In the genomic region with DNA sequence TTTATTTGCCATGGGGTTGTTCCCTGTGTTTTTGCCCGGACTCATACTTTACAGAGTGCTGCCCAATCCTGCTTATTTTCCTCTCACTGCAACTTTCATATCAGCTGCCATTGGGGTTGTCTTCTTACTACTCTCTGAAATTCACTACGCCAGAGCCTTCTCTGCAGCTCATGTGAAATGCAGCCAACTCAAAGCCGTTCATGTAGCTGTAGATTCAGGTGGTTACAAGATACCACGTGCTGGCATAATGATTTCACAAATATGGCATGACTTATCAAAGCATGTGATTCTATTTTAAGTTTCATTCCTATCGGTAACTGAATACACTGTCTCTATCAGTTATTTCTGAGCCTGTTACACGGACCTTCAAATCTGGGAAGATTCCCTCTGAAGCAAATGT, we compare ENCODE assay signal across 22 cellular contexts.
DNase-seq lines count a peak whose midpoint lies in the region; ATAC-seq, FAIRE-seq and TF ChIP-seq lines count a peak whose summit lies in the region.
"Had no signal": no experiment of that assay in that cellular context is flagged by ENCODE, and none has a peak within 500 bp of the region (broad histone marks: within the 10 kb centered on the region; RNA-seq: fewer than 3 reads in every experiment).

No MANE protein-coding gene starts in this region.

- no peak for TF ChIP-seq EP300 in H1 (IDR thresholded peaks at IDR 0.05; ENCODE audit: borderline replicate concordance in 1 of 2, low read depth in 2 of 2, low read length in 2 of 2)

- H4K5ac ChIP-seq in H1 (ENCODE audit: insufficient read length, low read depth, low read length), result no peak overlapping the region

- H3K9me3 Mint-ChIP-seq in stimulated activated naive B cell treated with anti-CD40 and anti-IgM and Interleukin-4, amounts not matched to agents 10 μg/mL and 1 μg/mL and 100 μg/mL, for 72 hours, result peaks cover 0 to under 1% of the 10 kb centered on the region in 2 donors
- H3K9me3 Mint-ChIP-seq in Caco-2 (ENCODE audit: unreplicated experiment), result no peaks in the 10 kb centered on the region

- peak overlapping the region; percentile 2; the same call in 1 of the 2 replicates for H3K4me2 ChIP-seq in OCI-LY1 (ENCODE audit: low read length)
- no peak overlapping the region for H3K4me2 ChIP-seq in H1 (ENCODE audit: insufficient read depth in 1 of 2, low read depth in 2 of 2, low read length in 2 of 2)

- H3K4ac ChIP-seq in H1 (replicated peaks; ENCODE audit: insufficient read length, low read depth, low read length), result no peak overlapping the region

- no peak overlapping the region for H2AK5ac ChIP-seq in H1 (ENCODE audit: low read depth, low read length)

- 91% methylated on average over 6 of the region's 6 CpGs; no CpG with 5 or more reads in 1 of the 2 experiments for WGBS in H1 (ENCODE audit: extremely low coverage in 1 of 2, insufficient coverage in 1 of 2, insufficient read length in 1 of 2, insufficient replicate concordance in 2 of 2, low coverage in 1 of 2, low lambda C conversion rate in 2 of 2, missing lambda C conversion rate in 1 of 2), 2 experiments

- H4K8ac ChIP-seq in H1 (ENCODE audit: extremely low read depth, insufficient read depth, low read length), result no peak overlapping the region

- no peak overlapping the region for H2BK120ac ChIP-seq in H1 (replicated peaks; ENCODE audit: low read depth, low read length)

- no peaks in the 10 kb centered on the region for H3K79me1 ChIP-seq in H1 (ENCODE audit: low read depth, low read length)

- intact Hi-C loops in Caco-2 (cut with micrococcal nuclease; ENCODE audit: unreplicated experiment), result no loop called here

- H3K4me3 ChIP-seq in OCI-LY1 (ENCODE audit: low read depth, low read length, poor library complexity, severe bottlenecking) (no peak overlapping the region), H1 (ENCODE audit: extremely low read depth in 1 of 4, insufficient read depth in 2 of 4, low read depth in 3 of 4, low read length in 4 of 4) (no peak overlapping the region), Caco-2 (ENCODE audit: low read depth, low read length) (no peak overlapping the region)
- H3K4me3 ChIP-seq: MG63 had no signal

- no peak overlapping the region for H2BK20ac ChIP-seq in H1 (ENCODE audit: low read length)

- CTCF ChIA-PET in H1 (lab: Charles Lee; ENCODE audit: partially characterized antibody) (interaction anchor here (0.7 kb wide), 1 partner anchor 99 kb away, joined by 3 read pairs; no protein-coding TSS in a partner anchor), Caco-2 (lab: Charles Lee) (no interaction called here)

- H2BK12ac ChIP-seq in H1 (ENCODE audit: low read depth, low read length), result no peak overlapping the region

- TF ChIP-seq CTCF in OCI-LY1 (IDR thresholded peaks at IDR 0.05; ENCODE audit: low read length) (no peak), H1 (IDR thresholded peaks at IDR 0.05; ENCODE audit: control extremely low read depth in 1 of 3, insufficient read depth in 1 of 3, low read depth in 1 of 3, low read length in 3 of 3) (no peak), Caco-2 (IDR thresholded peaks at IDR 0.05; ENCODE audit: insufficient read depth in 1 of 2, low read depth in 1 of 2, low read length in 1 of 2, severe bottlenecking in 1 of 2, unreplicated experiment in 1 of 2) (no peak)

- no peak overlapping the region for H3K4me3 Mint-ChIP-seq in stimulated activated naive B cell treated with anti-CD40 and anti-IgM and Interleukin-4, amounts not matched to agents 10 μg/mL and 1 μg/mL and 100 μg/mL, for 72 hours
- H3K4me3 Mint-ChIP-seq in Caco-2 (ENCODE audit: unreplicated experiment), result no peak overlapping the region
- H3K4me3 Mint-ChIP-seq: IgD-negative memory B cell had no signal

- H3K18ac ChIP-seq in H1 (ENCODE audit: extremely low read depth, low read length), result no peak overlapping the region

- no peak overlapping the region for H3K56ac ChIP-seq in H1 (replicated peaks; ENCODE audit: insufficient read length, low read depth, low read length)

- no peaks in the 10 kb centered on the region for H3K23me2 ChIP-seq in H1 (ENCODE audit: low read depth, low read length)

- no peak for FAIRE-seq in H1 (lab: Jason Lieb, UNC)
- FAIRE-seq: HTR-8/SVneo had no signal

- H3K9me3 ChIP-seq in OCI-LY1 (ENCODE audit: low read length) (no peaks in the 10 kb centered on the region), H1 (ENCODE audit: insufficient read depth in 2 of 2, low read depth in 1 of 2, low read length in 1 of 2) (no peaks in the 10 kb centered on the region), Caco-2 (no peaks in the 10 kb centered on the region)
- H3K9me3 ChIP-seq: MG63 had no signal

- H3F3A ChIP-seq in OCI-LY1 (ENCODE audit: insufficient read depth, low read length), result no peaks in the 10 kb centered on the region

- peak overlapping the region; percentile 52 for H3K27ac Mint-ChIP-seq in stimulated activated naive B cell treated with anti-CD40 and anti-IgM and Interleukin-4, amounts not matched to agents 10 μg/mL and 1 μg/mL and 100 μg/mL, for 72 hours
- H3K27ac Mint-ChIP-seq in Caco-2 (ENCODE audit: unreplicated experiment), result no peak overlapping the region
- H3K27ac Mint-ChIP-seq: IgD-negative memory B cell had no signal

- no peak overlapping the region for H4K91ac ChIP-seq in H1 (replicated peaks; ENCODE audit: insufficient read length, low read length)

- BruUV-seq in Caco-2 (replicated peaks; lab: Mats Ljungman, UMichigan), result no TSS peak

- no peak overlapping the region for H2BK15ac ChIP-seq in H1 (ENCODE audit: low read length)

- ATAC-seq in stimulated activated naive B cell treated with anti-CD40 and anti-IgM and Interleukin-4, amounts not matched to agents 10 μg/mL and 1 μg/mL and 100 μg/mL, for 72 hours (replicated peaks), result no peak

- H2BK5ac ChIP-seq in H1 (ENCODE audit: low read depth, low read length), result no peak overlapping the region

- peaks cover 3 to 8% of the 10 kb centered on the region in 2 donors for H3K36me3 Mint-ChIP-seq in stimulated activated naive B cell treated with anti-CD40 and anti-IgM and Interleukin-4, amounts not matched to agents 10 μg/mL and 1 μg/mL and 100 μg/mL, for 72 hours
- H3K36me3 Mint-ChIP-seq in Caco-2 (ENCODE audit: insufficient read depth, unreplicated experiment), result no peaks in the 10 kb centered on the region

- H3K4me1 Mint-ChIP-seq in stimulated activated naive B cell treated with anti-CD40 and anti-IgM and Interleukin-4, amounts not matched to agents 10 μg/mL and 1 μg/mL and 100 μg/mL, for 72 hours, result peaks cover 28 to 61% of the 10 kb centered on the region in 2 donors
- H3K4me1 Mint-ChIP-seq in Caco-2 (ENCODE audit: low read depth, unreplicated experiment), result no peaks in the 10 kb centered on the region

- TF ChIP-seq RAD21 in H1 (IDR thresholded peaks at IDR 0.05 in 1 of 2, conservative IDR thresholded peaks at IDR 0.05 in 1 of 2; ENCODE audit: low read depth in 2 of 2, low read length in 2 of 2), result no peak

- H3K23ac ChIP-seq in H1 (ENCODE audit: insufficient read length), result no peak overlapping the region

- POLR2A ChIA-PET in H1 (lab: Charles Lee; ENCODE audit: partially characterized antibody) (no interaction called here), Caco-2 (lab: Charles Lee) (no interaction called here)

- H2AFZ ChIP-seq in OCI-LY1 (ENCODE audit: low read length) (peak overlapping the region; percentile 8; the same call in 1 of the 2 replicates), H1 (ENCODE audit: low read length) (peak overlapping the region; percentile 80; the same call in 1 of the 2 replicates)

- no peak for TF ChIP-seq POLR2A in H1 (IDR thresholded peaks at IDR 0.05; ENCODE audit: control extremely low read depth in 1 of 2, low read depth in 2 of 2, low read length in 2 of 2)

- no peaks in the 10 kb centered on the region for H3K27me3 ChIP-seq in OCI-LY1 (ENCODE audit: insufficient read depth, low read length)
- H3K27me3 ChIP-seq in H1 (replicated peaks in 1 of 4; ENCODE audit: control insufficient read depth in 3 of 4, extremely low read depth in 1 of 4, insufficient read depth in 3 of 4, low read length in 3 of 4), result no peaks in the 10 kb centered on the region
- H3K27me3 ChIP-seq in Caco-2 (replicated peaks; ENCODE audit: control insufficient read depth, insufficient read depth, low read length), result no peaks in the 10 kb centered on the region; the same call in none of the 2 replicates
- H3K27me3 ChIP-seq: MG63 had no signal

- H4K20me1 ChIP-seq in OCI-LY1 (ENCODE audit: insufficient read depth, low read length) (no peaks in the 10 kb centered on the region), H1 (replicated peaks in 1 of 2; ENCODE audit: control insufficient read depth in 1 of 2, insufficient read depth in 2 of 2, low read length in 2 of 2) (no peaks in the 10 kb centered on the region)

- no peaks in the 10 kb centered on the region for H3K79me2 ChIP-seq in OCI-LY1 (ENCODE audit: insufficient read depth, low read length)
- no peaks in the 10 kb centered on the region for H3K79me2 ChIP-seq in H1 (ENCODE audit: control insufficient read depth in 1 of 2, insufficient read depth in 2 of 2, low read length in 2 of 2)

- H3K27me3 Mint-ChIP-seq in stimulated activated naive B cell treated with anti-CD40 and anti-IgM and Interleukin-4, amounts not matched to agents 10 μg/mL and 1 μg/mL and 100 μg/mL, for 72 hours, result no peaks in the 10 kb centered on the region
- H3K27me3 Mint-ChIP-seq in Caco-2 (ENCODE audit: insufficient read depth, unreplicated experiment), result peaks cover 13% of the 10 kb centered on the region

- H3K9me2 ChIP-seq in OCI-LY1 (ENCODE audit: low read depth, low read length), result no peaks in the 10 kb centered on the region

- H3K36me3 ChIP-seq in OCI-LY1 (ENCODE audit: insufficient read depth, low read length) (no peaks in the 10 kb centered on the region; the same call in 1 of the 2 replicates), H1 (ENCODE audit: control insufficient read depth in 2 of 4, insufficient read depth in 4 of 4, low read length in 3 of 4) (no peaks in the 10 kb centered on the region), Caco-2 (ENCODE audit: control insufficient read depth, insufficient read depth, low read length) (no peaks in the 10 kb centered on the region)
- H3K36me3 ChIP-seq: MG63 had no signal

- DNase-seq in H1 (ENCODE audit: low read depth in 1 of 2, low spot score in 2 of 2) (no peak), myocyte (ENCODE audit: low read depth) (peak; percentile 34), NCI-H82 (lab: John Stamatoyannopoulos, UW) (no peak), Caco-2 (no peak), dedifferentiated amniotic fluid mesenchymal stem cell (ENCODE audit: extremely low spot score) (no peak)
- DNase-seq in stimulated activated naive B cell treated with anti-CD40 and anti-IgM and Interleukin-4, amounts not matched to agents 10 μg/mL and 1 μg/mL and 100 μg/mL, for 72 hours, result no peak
- DNase-seq: ACHN; DMS153; GF-D8; HCEC 1CT; Kasumi-1; MG63; NCI-H1048; NCI-H1436 treated with DMSO at 0.1 percent for 48 hours; NCI-H2029 treated with DMSO at 0.1 percent for 48 hours; NCI-H2171; NCI-H446; NK-92 treated with Interleukin-12 subunit alpha and Interleukin-12 subunit beta, amount 100 ng/mL, for 24 hours; RPMI8226 had no signal

- peak overlapping the region; percentile 1; the same call in 1 of the 2 replicates for H3K9ac ChIP-seq in OCI-LY1 (ENCODE audit: low read length)
- H3K9ac ChIP-seq in H1 (replicated peaks in 1 of 4; ENCODE audit: extremely low read depth in 1 of 4, low read depth in 3 of 4, low read length in 3 of 4), result no peak overlapping the region

- H3K4me1 ChIP-seq in OCI-LY1 (ENCODE audit: insufficient read depth, low read length, severe bottlenecking) (peaks cover 50% of the 10 kb centered on the region), H1 (replicated peaks in 1 of 4; ENCODE audit: control insufficient read depth in 3 of 4, insufficient read depth in 4 of 4, low read length in 3 of 4) (no peaks in the 10 kb centered on the region), Caco-2 (no peaks in the 10 kb centered on the region)

- H3K14ac ChIP-seq in H1 (ENCODE audit: insufficient read length), result no peak overlapping the region

- H3K27ac ChIP-seq in OCI-LY1 (ENCODE audit: low read depth, low read length, poor library complexity, severe bottlenecking) (peak overlapping the region; percentile 27), H1 (ENCODE audit: low read depth, low read length) (no peak overlapping the region)
